ENCODE assay signal across 8 cellular contexts in the genomic region with DNA sequence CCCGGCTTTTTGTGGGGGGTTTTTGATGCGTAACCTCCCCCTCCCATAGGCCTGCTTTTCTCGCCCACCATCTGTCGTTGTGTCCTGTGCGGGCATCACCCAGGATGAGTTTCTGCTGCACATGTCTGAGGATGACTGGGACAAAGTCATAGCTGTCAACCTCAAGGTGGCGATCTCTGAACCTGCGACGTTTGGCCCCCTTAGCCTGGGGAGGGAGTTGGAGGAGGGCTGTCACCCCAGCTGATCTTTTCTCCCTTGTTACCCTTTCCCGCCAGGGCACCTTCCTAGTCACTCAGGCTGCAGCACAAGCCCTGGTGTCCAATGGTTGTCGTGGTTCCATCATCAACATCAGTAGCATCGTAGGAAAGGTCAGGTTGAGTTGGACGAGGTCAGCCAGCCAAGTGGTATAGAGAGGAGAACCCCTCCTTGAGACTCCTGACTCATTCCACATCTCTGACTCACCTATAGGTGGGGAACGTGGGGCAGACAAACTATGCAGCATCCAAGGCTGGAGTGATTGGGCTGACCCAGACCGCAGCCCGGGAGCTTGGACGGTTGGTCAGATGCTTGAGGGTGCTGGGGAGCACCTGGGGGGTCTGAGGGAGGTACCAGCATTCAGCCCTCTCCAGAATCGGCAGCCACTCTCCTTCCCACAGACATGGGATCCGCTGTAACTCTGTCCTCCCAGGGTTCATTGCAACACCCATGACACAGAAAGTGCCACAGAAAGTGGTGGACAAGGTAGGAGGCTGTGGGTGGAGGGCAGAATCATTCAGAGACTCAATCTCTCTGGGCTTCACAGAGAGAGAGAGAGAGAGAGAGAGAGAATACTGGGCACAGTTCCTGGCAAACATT. TPM values are rescaled to one million over a fixed set of nuclear protein-coding genes. Genes with fewer than 3 reads are reported as not detected.
DNase-seq lines count a peak whose midpoint lies in the region; ATAC-seq and TF ChIP-seq lines count a peak whose summit lies in the region.

No MANE protein-coding gene starts in this region.

- DNase-seq in ELR (ENCODE audit: low read depth) = peak; percentile 95
- DNase-seq in LNCaP clone FGC (ENCODE audit: low read depth) = no peak
- no peak for DNase-seq in activated naive CD8-positive, alpha-beta T cell treated with anti-CD3 and anti-CD28 coated beads, Interleukin-2, amount 10 ng/mL, durations not matched to agents 7 days and 5 days
- DNase-seq in kidney epithelial cell (ENCODE audit: low read depth) = peak; percentile 64
- DNase-seq in SKM-1 treated with dmso at 0.1 percent for 144 hours (lab: John Stamatoyannopoulos, UW; ENCODE audit: unreplicated experiment) = no peak
- DNase-seq in NOMO-1 treated with DMSO at 0.1 percent for 48 hours (lab: John Stamatoyannopoulos, UW; ENCODE audit: unreplicated experiment) = no peak

- TF ChIP-seq CTCF in LNCaP clone FGC (IDR thresholded peaks at IDR 0.05; ENCODE audit: control insufficient read depth, extremely low read depth, insufficient read depth) (peak; percentile 20; the same call in 1 of the 2 replicates), kidney epithelial cell (IDR thresholded peaks at IDR 0.05; ENCODE audit: insufficient read depth, low read length, poor library complexity, severe bottlenecking) (no peak)

- H3K4me1 ChIP-seq in subcutaneous abdominal adipose tissue (ENCODE audit: control insufficient read depth in 5 of 5, insufficient read depth in 5 of 5, low read length in 5 of 5) = peaks cover 14 to 53% (median 46%) of the 10 kb centered on the region in 5 donors

- H3K27ac ChIP-seq in subcutaneous abdominal adipose tissue (ENCODE audit: low read depth, low read length) = no peak overlapping the region

- H3K4me3 ChIP-seq in LNCaP clone FGC (ENCODE audit: low read depth, low read length) (peak overlapping the region; percentile 88), kidney epithelial cell (ENCODE audit: low read depth, low read length) (peak overlapping the region; percentile 83), subcutaneous abdominal adipose tissue (ENCODE audit: low read depth in 1 of 5, low read length in 5 of 5) (peak overlapping the region; percentile 60 to 88 (median 79))

- no peaks in the 10 kb centered on the region for H3K9me3 ChIP-seq in subcutaneous abdominal adipose tissue (ENCODE audit: control insufficient read depth in 5 of 5, low read length in 5 of 5)

- H3K36me3 ChIP-seq in kidney epithelial cell (ENCODE audit: control insufficient read depth, insufficient read depth, low read length) (peaks cover 10% of the 10 kb centered on the region), subcutaneous abdominal adipose tissue (ENCODE audit: control insufficient read depth in 5 of 5, insufficient read depth in 5 of 5, low read length in 5 of 5) (peaks cover 7 to 34% (median 31%) of the 10 kb centered on the region in 5 donors)

- no peak for ATAC-seq in activated naive CD8-positive, alpha-beta T cell treated with anti-CD3 and anti-CD28 coated beads, Interleukin-2, amount 10 ng/mL, durations not matched to agents 7 days and 5 days (ENCODE audit: low read depth)
- no peak for ATAC-seq in GM21619 (IDR thresholded peaks at IDR 0.05; ENCODE audit: unreplicated experiment)

- H3K36me3 Mint-ChIP-seq in activated naive CD8-positive, alpha-beta T cell treated with anti-CD3 and anti-CD28 coated beads, Interleukin-2, amount 10 ng/mL, durations not matched to agents 7 days and 5 days = peaks cover 26% of the 10 kb centered on the region

- H3K27me3 ChIP-seq in kidney epithelial cell (ENCODE audit: control insufficient read depth, insufficient read depth, low read length) = no peaks in the 10 kb centered on the region
- no peaks in the 10 kb centered on the region for H3K27me3 ChIP-seq in subcutaneous abdominal adipose tissue (ENCODE audit: control insufficient read depth in 5 of 5, insufficient read depth in 4 of 5, low read length in 5 of 5)

- H3K9me3 Mint-ChIP-seq in activated naive CD8-positive, alpha-beta T cell treated with anti-CD3 and anti-CD28 coated beads, Interleukin-2, amount 10 ng/mL, durations not matched to agents 7 days and 5 days = no peaks in the 10 kb centered on the region

- POLR2A ChIA-PET in activated naive CD8-positive, alpha-beta T cell treated with anti-CD3 and anti-CD28 coated beads, Interleukin-2, amount 10 ng/mL, durations not matched to agents 7 days and 5 days (lab: Charles Lee) = interaction anchor here (0.6 to 1.7 kb wide), 8 partner anchors 21 to 188 kb away, joined by 3 to 15 read pairs (median 5); a partner anchor contains a TSS

- no peaks in the 10 kb centered on the region for H3K27me3 Mint-ChIP-seq in activated naive CD8-positive, alpha-beta T cell treated with anti-CD3 and anti-CD28 coated beads, Interleukin-2, amount 10 ng/mL, durations not matched to agents 7 days and 5 days

- peak overlapping the region in 4 of 5 donors; percentile 76 to 87 (median 84) for H3K9ac ChIP-seq in subcutaneous abdominal adipose tissue (ENCODE audit: low read length in 5 of 5)

- H3K4me1 Mint-ChIP-seq in activated naive CD8-positive, alpha-beta T cell treated with anti-CD3 and anti-CD28 coated beads, Interleukin-2, amount 10 ng/mL, durations not matched to agents 7 days and 5 days = peaks cover 42% of the 10 kb centered on the region

- peak overlapping the region; percentile 97 for H3K4me3 Mint-ChIP-seq in activated naive CD8-positive, alpha-beta T cell treated with anti-CD3 and anti-CD28 coated beads, Interleukin-2, amount 10 ng/mL, durations not matched to agents 7 days and 5 days

- peak overlapping the region; percentile 93 for H3K27ac Mint-ChIP-seq in activated naive CD8-positive, alpha-beta T cell treated with anti-CD3 and anti-CD28 coated beads, Interleukin-2, amount 10 ng/mL, durations not matched to agents 7 days and 5 days

RNA-seq across cellular contexts. Expression of a gene that starts 0.9 kb away (rescaled TPM):
- 10 to 100 TPM; 21.1 to 21.8 TPM for total RNA-seq in activated naive CD8-positive, alpha-beta T cell treated with anti-CD3 and anti-CD28 coated beads, Interleukin-2, amount 10 ng/mL, durations not matched to agents 7 days and 5 days
- total RNA-seq in kidney epithelial cell = 11.4 and 13.1 TPM in 2 replicates

RNA-seq across cellular contexts. Expression of a gene that starts 2.9 kb away (rescaled TPM):
- total RNA-seq in activated naive CD8-positive, alpha-beta T cell treated with anti-CD3 and anti-CD28 coated beads, Interleukin-2, amount 10 ng/mL, durations not matched to agents 7 days and 5 days = 10 to 100 TPM; 41.2 to 41.8 TPM
- total RNA-seq in kidney epithelial cell = 12.1 and 16.4 TPM in 2 replicates

RNA-seq across cellular contexts. Expression of a gene that starts 4.7 kb away (rescaled TPM):
- total RNA-seq in activated naive CD8-positive, alpha-beta T cell treated with anti-CD3 and anti-CD28 coated beads, Interleukin-2, amount 10 ng/mL, durations not matched to agents 7 days and 5 days = 10 to 100 TPM; 41.7 to 44.8 TPM
- 94.1 and 94.9 TPM in 2 replicates for total RNA-seq in kidney epithelial cell

RNA-seq across cellular contexts. Expression of a gene that starts 4.9 kb away (rescaled TPM):
- total RNA-seq in activated naive CD8-positive, alpha-beta T cell treated with anti-CD3 and anti-CD28 coated beads, Interleukin-2, amount 10 ng/mL, durations not matched to agents 7 days and 5 days = 10 to 100 TPM; 54.6 to 60.0 TPM
- 24.4 and 24.9 TPM in 2 replicates for total RNA-seq in kidney epithelial cell

RNA-seq across cellular contexts. Expression of a gene that starts 13.1 kb away (rescaled TPM):
- total RNA-seq in activated naive CD8-positive, alpha-beta T cell treated with anti-CD3 and anti-CD28 coated beads, Interleukin-2, amount 10 ng/mL, durations not matched to agents 7 days and 5 days = 1 to 10 TPM in 1 of 2 experiments, under 1 TPM in 1; 1.00 to 1.1 TPM
- 0.14 and 0.38 TPM in 2 replicates for total RNA-seq in kidney epithelial cell

Comparison
In these comparisons a context has a peak if more than half of its experiments do, and no peak if none do; other contexts are left out.
1. DNase-seq: peak in ELR (single experiment) and kidney epithelial cell (single experiment); none in LNCaP clone FGC (single experiment), activated naive CD8-positive, alpha-beta T cell treated with anti-CD3 and anti-CD28 coated beads, Interleukin-2, amount 10 ng/mL, durations not matched to agents 7 days and 5 days (single experiment), SKM-1 treated with dmso at 0.1 percent for 144 hours (single experiment) and NOMO-1 treated with DMSO at 0.1 percent for 48 hours (single experiment).
2. Peak in every context shown above with its lines, with median percentiles within 50 percentile points of each other: H3K4me3 ChIP-seq.